In the genomic region with DNA sequence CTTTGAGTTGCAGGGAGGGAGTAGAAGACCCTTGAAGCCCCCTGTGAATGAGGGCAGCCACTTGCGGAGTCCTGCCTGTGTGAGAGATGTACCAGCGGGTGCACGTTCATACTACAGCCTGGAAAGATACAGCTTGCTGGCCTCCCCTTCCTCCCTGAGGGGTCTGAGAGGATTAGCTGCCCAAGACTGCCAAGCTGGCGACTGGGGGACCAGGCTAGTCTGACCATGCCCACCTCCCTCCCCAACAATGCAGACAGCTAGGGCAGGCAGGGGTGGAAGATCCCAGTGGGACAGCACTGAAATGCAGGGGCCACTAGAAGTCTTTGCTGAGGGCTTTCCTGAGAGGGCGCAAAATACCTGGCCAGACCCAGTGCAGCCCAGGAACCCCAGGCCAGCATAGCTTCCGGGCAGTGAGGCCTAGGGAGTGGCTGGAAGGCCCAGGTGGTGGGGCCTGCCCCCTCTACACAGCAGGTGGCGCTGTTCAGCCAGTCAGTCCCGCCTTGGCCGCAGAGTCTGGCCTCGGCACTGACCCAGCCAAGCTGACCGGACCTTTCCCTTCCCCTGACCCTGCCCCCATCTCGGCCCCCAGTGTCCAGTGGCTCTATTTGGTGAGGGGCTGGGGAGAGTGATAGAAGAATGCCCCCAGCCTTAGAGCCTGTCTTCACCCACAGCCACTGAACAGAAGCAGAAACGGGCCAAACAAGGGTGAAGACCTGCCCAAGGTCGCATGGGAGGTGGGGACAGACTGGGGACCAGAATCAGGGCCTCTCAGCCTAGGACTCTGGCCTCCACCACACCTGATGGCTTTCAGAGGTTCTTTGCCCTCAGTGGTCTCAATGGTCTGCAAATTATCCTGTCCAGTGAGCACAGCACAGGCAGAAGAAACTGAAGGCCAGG, we compare ENCODE assay signal across 8 cellular contexts. TPM values are rescaled to one million over a fixed set of nuclear protein-coding genes. Genes with fewer than 3 reads are reported as not detected.
A peak's percentile ranks its signal among the peaks of the same experiment; 100 is the strongest.
DNase-seq lines count a peak whose midpoint lies in the region; ATAC-seq, FAIRE-seq and TF ChIP-seq lines count a peak whose summit lies in the region.

No MANE protein-coding gene starts in this region.

- TF ChIP-seq POLR2A in GM12892 (IDR thresholded peaks at IDR 0.05; ENCODE audit: low read depth, low read length), result no peak

- H3K4me1 ChIP-seq in A673 (ENCODE audit: insufficient read depth, low read length, poor library complexity, severe bottlenecking), result no peaks in the 10 kb centered on the region

- no peak for ATAC-seq in GM18858 (IDR thresholded peaks at IDR 0.05; ENCODE audit: unreplicated experiment)

- H3K9me3 ChIP-seq in A673 (ENCODE audit: low read depth, low read length, poor library complexity, severe bottlenecking), result no peaks in the 10 kb centered on the region

- no peak overlapping the region for H3K4me3 ChIP-seq in A673 (ENCODE audit: low read depth, low read length, poor library complexity, severe bottlenecking)
- H3K4me3 ChIP-seq in kidney epithelial cell (ENCODE audit: low read depth, low read length), result no peak overlapping the region

- no TSS peak for BruUV-seq in A673 (replicated peaks; lab: Mats Ljungman, UMichigan)

- CTCF ChIA-PET in A673 (lab: Charles Lee), result interaction anchor here (0.5 to 1.1 kb wide), 9 partner anchors 12 to 361 kb away, joined by 3 to 6 read pairs (median 5); a partner anchor contains a TSS

- FAIRE-seq in GM12892 (lab: Jason Lieb, UNC), result peak; percentile 94

- POLR2A ChIA-PET in A673 (lab: Charles Lee; ENCODE audit: low non-redundant PET), result no interaction called here

- intact Hi-C loops in A673 (cut with micrococcal nuclease; ENCODE audit: unreplicated experiment), result loop anchor here (2.0 kb wide), 3 partner anchors 29 to 361 kb away; no protein-coding TSS in a partner anchor

- H3K36me3 ChIP-seq in A673 (ENCODE audit: insufficient read depth, low read length, poor library complexity, severe bottlenecking), result no peaks in the 10 kb centered on the region
- H3K36me3 ChIP-seq in kidney epithelial cell (ENCODE audit: control insufficient read depth, insufficient read depth, low read length), result no peaks in the 10 kb centered on the region

- no peaks in the 10 kb centered on the region for H3K27me3 ChIP-seq in A673 (replicated peaks; ENCODE audit: insufficient read depth, low read depth, low read length, poor library complexity)
- H3K27me3 ChIP-seq in kidney epithelial cell (ENCODE audit: control insufficient read depth, insufficient read depth, low read length), result no peaks in the 10 kb centered on the region

- no peak overlapping the region for H3K27ac ChIP-seq in A673 (ENCODE audit: low read depth, low read length, poor library complexity, severe bottlenecking)

- peak; percentile 99 for TF ChIP-seq CTCF in A673 (conservative IDR thresholded peaks at IDR 0.05; ENCODE audit: low read depth, low read length)
- peak; percentile 96 for TF ChIP-seq CTCF in kidney epithelial cell (IDR thresholded peaks at IDR 0.05; ENCODE audit: insufficient read depth, low read length, poor library complexity, severe bottlenecking)

- peak; percentile 55 for DNase-seq in A673 (ENCODE audit: low spot score)
- DNase-seq in GM12892 (ENCODE audit: insufficient read length), result peak; percentile 78
- peak; percentile 15 for DNase-seq in KG1 (lab: John Stamatoyannopoulos, UW)
- DNase-seq in T-helper 9 cell, result peak; percentile 32
- peak; percentile 63 for DNase-seq in cerebellar cortex (ENCODE audit: low spot score)
- DNase-seq in kidney epithelial cell (ENCODE audit: low read depth), result no peak
- DNase-seq in stimulated activated CD4-positive, alpha-beta T cell treated with anti-CD3 and anti-CD28 coated beads, Interleukin-15, amount 100 ng/mL, for 24 hours, result peak; percentile 56

RNA-seq across cellular contexts. Expression of a gene that starts 4.8 kb away (rescaled TPM):
- 11.2 and 14.6 TPM in 2 replicates for total RNA-seq in A673 (2021)
- 2.2 TPM for polyA plus RNA-seq in GM12892 (2012; ENCODE audit: missing spikeins)
- total RNA-seq in kidney epithelial cell, result 13.7 and 16.6 TPM in 2 replicates

RNA-seq across cellular contexts. Expression of a gene that starts 44.8 kb away (rescaled TPM):
- total RNA-seq in A673 (2021) (138 and 139 TPM in 2 replicates), kidney epithelial cell (75.8 and 135 TPM in 2 replicates)
- 285 TPM for polyA plus RNA-seq in GM12892 (2012; ENCODE audit: missing spikeins)

RNA-seq across cellular contexts. Expression of a gene that starts 45.1 kb away (rescaled TPM):
- total RNA-seq in A673 (2021) (140 and 152 TPM in 2 replicates), kidney epithelial cell (31.3 and 32.9 TPM in 2 replicates)
- polyA plus RNA-seq in GM12892 (2012; ENCODE audit: missing spikeins), result 76.2 TPM
